21 cellular contexts compared by ENCODE assay signal in genomic region chr7:716636-717035, GRCh38.
"Had no signal": no experiment of that assay in that cellular context is flagged by ENCODE, and none has a peak within 500 bp of the region (broad histone marks: within the 10 kb centered on the region; RNA-seq: fewer than 3 reads in every experiment).

No MANE protein-coding gene starts in this region.

- H3K36me3 ChIP-seq: breast epithelium, esophagus muscularis mucosa, upper lobe of left lung had no signal

- H3K4me1 ChIP-seq: breast epithelium had no signal

- H3K4me3 Mint-ChIP-seq: activated B cell treated with CpG ODN at 0.5 μM for 24 hours; activated CD4-positive, alpha-beta memory T cell treated with anti-CD3 and anti-CD28 coated beads for 36 hours; activated CD8-positive, alpha-beta memory T cell treated with anti-CD3 and anti-CD28 coated beads, Interleukin-2, amount 10 ng/mL, durations not matched to agents 7 days and 5 days; activated naive CD8-positive, alpha-beta T cell treated with anti-CD3 and anti-CD28 coated beads, Interleukin-2, amount 10 ng/mL, durations not matched to agents 7 days and 5 days; central memory CD8-positive, alpha-beta T cell had no signal

- H3K27me3 Mint-ChIP-seq: activated CD4-positive, alpha-beta memory T cell treated with anti-CD3 and anti-CD28 coated beads for 36 hours; activated CD8-positive, alpha-beta memory T cell treated with anti-CD3 and anti-CD28 coated beads, Interleukin-2, amount 10 ng/mL, durations not matched to agents 7 days and 5 days; activated naive CD8-positive, alpha-beta T cell treated with anti-CD3 and anti-CD28 coated beads, Interleukin-2, amount 10 ng/mL, durations not matched to agents 7 days and 5 days; progenitor cell of endocrine pancreas had no signal

- H3K27me3 ChIP-seq: breast epithelium, esophagus muscularis mucosa had no signal

- ATAC-seq: activated CD8-positive, alpha-beta memory T cell treated with anti-CD3 and anti-CD28 coated beads, Interleukin-2, amount 10 ng/mL, durations not matched to agents 7 days and 5 days; stimulated activated naive CD8-positive, alpha-beta T cell treated with anti-CD3 and anti-CD28 coated beads, Interleukin-15, Interleukin-2, amounts not matched to agents 100 U/mL and 50 U/mL, for 24 hours had no signal

- H3K27ac Mint-ChIP-seq: activated B cell treated with CpG ODN at 0.5 μM for 24 hours; activated CD4-positive, alpha-beta memory T cell treated with anti-CD3 and anti-CD28 coated beads for 36 hours; activated CD8-positive, alpha-beta memory T cell treated with anti-CD3 and anti-CD28 coated beads, Interleukin-2, amount 10 ng/mL, durations not matched to agents 7 days and 5 days had no signal

- H3K4me3 ChIP-seq: breast epithelium, esophagus muscularis mucosa, upper lobe of left lung had no signal

- DNase-seq: activated B cell treated with CpG ODN at 0.5 μM for 24 hours; activated CD4-positive, alpha-beta memory T cell treated with anti-CD3 and anti-CD28 coated beads for 36 hours; activated CD4-positive, alpha-beta T cell treated with anti-CD3 and anti-CD28 coated beads for 4 hours; activated CD8-positive, alpha-beta memory T cell treated with anti-CD3 and anti-CD28 coated beads, Interleukin-2, amount 10 ng/mL, durations not matched to agents 7 days and 5 days; activated naive CD4-positive, alpha-beta T cell; activated T-cell treated with anti-CD3 and anti-CD28 coated beads for 4 hours; amniotic stem cell; effector memory CD4-positive, alpha-beta T cell; hypothalamus; mesenchymal stem cell; retina; stimulated activated CD4-positive, alpha-beta T cell treated with anti-CD3 and anti-CD28 coated beads, Interleukin-4, amount 100 ng/mL, for 24 hours; stimulated activated naive CD8-positive, alpha-beta T cell treated with anti-CD3 and anti-CD28 coated beads, Interleukin-15, Interleukin-2, amounts not matched to agents 100 U/mL and 50 U/mL, for 24 hours; T-helper 1 cell; T-helper 9 cell; upper lobe of left lung had no signal

- H3K9me3 ChIP-seq: breast epithelium, esophagus muscularis mucosa, upper lobe of left lung had no signal

- H3K27ac ChIP-seq: breast epithelium, esophagus muscularis mucosa had no signal
